ENCODE assay signal across 8 cellular contexts in the genomic region with DNA sequence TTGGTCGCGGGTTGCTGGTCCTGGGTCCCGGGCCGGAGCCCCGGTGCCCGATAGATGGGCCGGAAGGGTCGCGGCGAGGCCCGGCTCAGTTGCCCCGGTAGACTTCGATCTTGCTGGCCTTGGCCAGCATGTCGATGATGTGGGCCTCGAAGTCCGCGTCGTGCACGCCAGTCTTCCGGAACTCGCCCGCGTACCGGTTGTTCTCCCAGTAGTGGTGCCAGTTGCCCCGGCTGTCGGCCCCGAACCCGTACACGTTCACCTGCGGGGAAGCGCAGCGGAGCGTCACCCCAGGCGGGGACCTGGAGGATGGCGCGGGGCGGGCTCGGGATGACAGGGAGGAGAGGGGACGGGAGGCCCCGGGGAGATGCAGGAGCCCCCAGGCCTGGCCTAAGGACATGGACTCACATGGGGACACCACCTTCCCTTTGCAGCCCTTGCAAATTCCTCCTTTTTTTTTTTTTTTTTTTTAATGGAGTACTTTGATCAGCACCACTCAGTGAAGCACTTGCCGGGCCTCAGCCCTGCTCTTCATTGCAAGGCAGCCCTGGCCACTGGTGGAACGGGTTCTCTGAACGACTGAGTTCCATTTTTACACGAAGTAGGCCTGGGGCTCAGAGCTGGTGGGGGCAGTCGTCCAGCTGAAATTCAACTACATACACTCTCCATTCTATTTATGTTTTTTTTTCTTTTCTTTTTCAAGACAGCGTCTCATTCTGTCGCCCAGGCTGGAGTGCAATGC. TPM values are rescaled to one million over a fixed set of nuclear protein-coding genes. Genes with fewer than 3 reads are reported as not detected.
DNase-seq lines count a peak whose midpoint lies in the region; ATAC-seq and TF ChIP-seq lines count a peak whose summit lies in the region.

No MANE protein-coding gene starts in this region.

- TF ChIP-seq CTCF in AG04450 (IDR thresholded peaks at IDR 0.05; ENCODE audit: low read depth, low read length) (no peak), left lung (IDR thresholded peaks at IDR 0.05) (no peak), tibial artery (IDR thresholded peaks at IDR 0.05) (no peak)

- CTCF ChIA-PET in AG04450 (lab: Charles Lee): interaction anchor here (0.7 to 1.5 kb wide), 4 partner anchors 10 to 302 kb away, joined by 3 to 6 read pairs (median 4); no protein-coding TSS in a partner anchor

- peak; percentile 25 for ATAC-seq in left lung
- ATAC-seq in HG03378 (IDR thresholded peaks at IDR 0.05; ENCODE audit: unreplicated experiment): no peak
- no peak for ATAC-seq in GM18505 (IDR thresholded peaks at IDR 0.05; ENCODE audit: unreplicated experiment)

- H3K4me1 ChIP-seq in HAP-1 (peaks cover 3% of the 10 kb centered on the region), left lung (peaks cover 0 to 27% of the 10 kb centered on the region in 2 donors), tibial artery (peaks cover 0 to 14% (median 10%) of the 10 kb centered on the region in 4 donors)

- H3K4me3 ChIP-seq in AG04450 (ENCODE audit: low read depth, low read length): peak overlapping the region; percentile 81
- peak overlapping the region; percentile 77 for H3K4me3 ChIP-seq in HAP-1
- peak overlapping the region; percentile 72 to 81 for H3K4me3 ChIP-seq in left lung
- H3K4me3 ChIP-seq in tibial artery: peak overlapping the region; percentile 57 to 67

- peaks cover 4% of the 10 kb centered on the region; the same call in 1 of the 2 replicates for H3K9me3 ChIP-seq in AG04450 (ENCODE audit: control insufficient read depth, insufficient read depth, low read length)
- no peaks in the 10 kb centered on the region for H3K9me3 ChIP-seq in HAP-1
- no peaks in the 10 kb centered on the region for H3K9me3 ChIP-seq in left lung
- H3K9me3 ChIP-seq in tibial artery: no peaks in the 10 kb centered on the region

- H3K27ac ChIP-seq in AG04450 (ENCODE audit: low read depth, low read length) (peak overlapping the region; percentile 21), angular gyrus (ENCODE audit: low read depth, low read length) (peak overlapping the region; percentile 79), left lung (peak overlapping the region; percentile 64 to 86), tibial artery (peak overlapping the region; percentile 66 to 83)

- no peak for TF ChIP-seq POLR2A in GM18505 (IDR thresholded peaks at IDR 0.05; ENCODE audit: borderline replicate concordance, extremely low read depth, insufficient read depth, insufficient read length)

- in situ Hi-C loops in HAP-1 (cut with MboI; ENCODE audit: low sequenced_read_pairs): no loop called here

- intact Hi-C loops in left lung (cut with DNase I): no loop called here
- intact Hi-C loops in tibial artery (cut with DNase I; ENCODE audit: low total_unique reads): loop anchor here (2.0 to 5.0 kb wide), 2 partner anchors 59 to 76 kb away; no protein-coding TSS in a partner anchor

- DNase-seq in AG04450 (ENCODE audit: low read depth, low spot score): no peak
- DNase-seq in HAP-1 (ENCODE audit: low spot score in 2 of 2): no peak
- no peak for DNase-seq in left lung
- no peak for DNase-seq in tibial artery
- DNase-seq in amygdala (lab: John Stamatoyannopoulos, UW): no peak

- no peaks in the 10 kb centered on the region for H3K27me3 ChIP-seq in AG04450 (ENCODE audit: control insufficient read depth, insufficient read depth, low read length)
- H3K27me3 ChIP-seq in HAP-1 (ENCODE audit: low read depth): no peaks in the 10 kb centered on the region
- no peaks in the 10 kb centered on the region for H3K27me3 ChIP-seq in left lung
- H3K27me3 ChIP-seq in tibial artery: no peaks in the 10 kb centered on the region

- H3K36me3 ChIP-seq in HAP-1 (replicated peaks) (peaks cover 19% of the 10 kb centered on the region), left lung (peaks cover 0 to 47% of the 10 kb centered on the region in 2 donors), tibial artery (peaks cover 0 to 9% (median 4%) of the 10 kb centered on the region in 3 donors)

- POLR2A ChIA-PET in AG04450 (lab: Yijun Ruan, JAX): interaction anchor here (0.6 to 2.4 kb wide), 23 partner anchors 9 to 272 kb away, joined by 3 to 31 read pairs (median 4); a partner anchor contains a TSS

RNA-seq across cellular contexts. Expression of a gene that starts 35.1 kb away (rescaled TPM):
- 43.5 and 44.6 TPM in 2 replicates for polyA plus RNA-seq in AG04450 (2011; rRNA removed)
- 42.7 and 46.1 TPM in 2 replicates for polyA minus RNA-seq in AG04450 (2011; rRNA and poly(A)+ RNA removed)
- total RNA-seq in left lung: 10 to 100 TPM; 28.8 to 31.7 TPM

RNA-seq across cellular contexts. Expression of a gene that starts 57.1 kb away (rescaled TPM):
- polyA plus RNA-seq in AG04450 (2011; rRNA removed): 12.4 and 18.2 TPM in 2 replicates
- polyA minus RNA-seq in AG04450 (2011; rRNA and poly(A)+ RNA removed): 30.8 and 35.7 TPM in 2 replicates
- total RNA-seq in left lung: 10 to 100 TPM; 28.7 to 35.1 TPM

Comparison
In these comparisons a context has a peak if more than half of its experiments do, and no peak if none do; other contexts are left out.
1. H3K27ac ChIP-seq: peak in every context shown above with its lines; median percentile 79 in angular gyrus; 75 in left lung; 74 in tibial artery; 21 in AG04450.